Comparison of ENCODE assay signal across 10 cellular contexts in genomic region chr13:22927008-22927393, GRCh38.
A peak's percentile ranks its signal among the peaks of the same experiment; 100 is the strongest.
DNase-seq lines count a peak whose midpoint lies in the region; ATAC-seq, FAIRE-seq and TF ChIP-seq lines count a peak whose summit lies in the region.
"Had no signal": no experiment of that assay in that cellular context is flagged by ENCODE, and none has a peak within 500 bp of the region (broad histone marks: within the 10 kb centered on the region; RNA-seq: fewer than 3 reads in every experiment).

No MANE protein-coding gene starts in this region.

- no peaks in the 10 kb centered on the region for H3K36me3 Mint-ChIP-seq in astrocyte (ENCODE audit: low read depth, unreplicated experiment)
- H3K36me3 Mint-ChIP-seq in stimulated activated memory B cell treated with anti-CD40 and anti-IgM and Interleukin-4, amounts not matched to agents 10 μg/mL and 1 μg/mL and 100 μg/mL, for 72 hours: no peaks in the 10 kb centered on the region
- H3K36me3 Mint-ChIP-seq in activated naive CD8-positive, alpha-beta T cell treated with anti-CD3 and anti-CD28 coated beads for 36 hours: no peaks in the 10 kb centered on the region

- intact Hi-C loops in left colon (cut with DNase I, micrococcal nuclease): no loop called here

- H3K9ac ChIP-seq in astrocyte (ENCODE audit: low read length): no peak overlapping the region

- TF ChIP-seq CTCF in astrocyte (IDR thresholded peaks at IDR 0.05; ENCODE audit: insufficient read depth, low read depth, low read length): no peak

- H3K36me3 ChIP-seq in astrocyte (ENCODE audit: insufficient read depth, low read length): no peaks in the 10 kb centered on the region

- peaks cover 2% of the 10 kb centered on the region for H3K4me1 Mint-ChIP-seq in astrocyte (ENCODE audit: low read depth, unreplicated experiment)
- peaks cover 6% of the 10 kb centered on the region for H3K4me1 Mint-ChIP-seq in stimulated activated memory B cell treated with anti-CD40 and anti-IgM and Interleukin-4, amounts not matched to agents 10 μg/mL and 1 μg/mL and 100 μg/mL, for 72 hours
- peaks cover 4% of the 10 kb centered on the region for H3K4me1 Mint-ChIP-seq in activated naive CD8-positive, alpha-beta T cell treated with anti-CD3 and anti-CD28 coated beads for 36 hours

- H3K4me3 ChIP-seq in astrocyte (ENCODE audit: insufficient read depth, low read depth, low read length): no peak overlapping the region

- H2AFZ ChIP-seq in astrocyte (ENCODE audit: low read depth, low read length): peak overlapping the region; percentile 75

- H3K27me3 ChIP-seq in astrocyte (ENCODE audit: insufficient read depth, low read length): no peaks in the 10 kb centered on the region

- no peaks in the 10 kb centered on the region for H3K9me3 ChIP-seq in astrocyte (ENCODE audit: insufficient read depth, low read depth, low read length)

- H3K4me2 ChIP-seq in astrocyte (ENCODE audit: low read length): peak overlapping the region; percentile 80

- H3K4me3 Mint-ChIP-seq in astrocyte (ENCODE audit: unreplicated experiment): no peak overlapping the region
- no peak overlapping the region for H3K4me3 Mint-ChIP-seq in stimulated activated memory B cell treated with anti-CD40 and anti-IgM and Interleukin-4, amounts not matched to agents 10 μg/mL and 1 μg/mL and 100 μg/mL, for 72 hours
- no peak overlapping the region for H3K4me3 Mint-ChIP-seq in activated naive CD8-positive, alpha-beta T cell treated with anti-CD3 and anti-CD28 coated beads for 36 hours

- H3K27ac ChIP-seq in astrocyte (ENCODE audit: low read depth, low read length): no peak overlapping the region

- no peak overlapping the region for H3K27ac Mint-ChIP-seq in astrocyte (ENCODE audit: unreplicated experiment)
- H3K27ac Mint-ChIP-seq in stimulated activated memory B cell treated with anti-CD40 and anti-IgM and Interleukin-4, amounts not matched to agents 10 μg/mL and 1 μg/mL and 100 μg/mL, for 72 hours: no peak overlapping the region
- no peak overlapping the region for H3K27ac Mint-ChIP-seq in activated naive CD8-positive, alpha-beta T cell treated with anti-CD3 and anti-CD28 coated beads for 36 hours

- H3K4me1 ChIP-seq in astrocyte (ENCODE audit: insufficient read depth, low read length): no peaks in the 10 kb centered on the region

- H3K79me2 ChIP-seq in astrocyte (ENCODE audit: insufficient read depth, low read length): no peaks in the 10 kb centered on the region

- ATAC-seq in GM19023 (IDR thresholded peaks at IDR 0.05; ENCODE audit: unreplicated experiment) (peak; percentile 69), left colon (peak; percentile 5), HG03439 (IDR thresholded peaks at IDR 0.05; ENCODE audit: unreplicated experiment) (no peak)
- peak; percentile 18 for ATAC-seq in stimulated activated memory B cell treated with anti-CD40 and anti-IgM and Interleukin-4, amounts not matched to agents 10 μg/mL and 1 μg/mL and 100 μg/mL, for 72 hours

- DNase-seq in astrocyte (ENCODE audit: low read depth): no peak
- DNase-seq in left colon: no peak
- no peak for DNase-seq in hepatic stellate cell (ENCODE audit: low spot score)
- DNase-seq in activated naive CD8-positive, alpha-beta T cell treated with anti-CD3 and anti-CD28 coated beads for 36 hours: no peak
- DNase-seq in stimulated activated naive CD4-positive, alpha-beta T cell (lab: John Stamatoyannopoulos, UW): no peak
- DNase-seq: DND-41; stimulated activated naive CD8-positive, alpha-beta T cell treated with anti-CD3 and anti-CD28 coated beads, Interleukin-15, amount 100 ng/mL, for 72 hours had no signal

- H3K27me3 Mint-ChIP-seq in astrocyte (ENCODE audit: low read depth, unreplicated experiment): peaks cover 13% of the 10 kb centered on the region
- peaks cover 31% of the 10 kb centered on the region for H3K27me3 Mint-ChIP-seq in stimulated activated memory B cell treated with anti-CD40 and anti-IgM and Interleukin-4, amounts not matched to agents 10 μg/mL and 1 μg/mL and 100 μg/mL, for 72 hours
- peaks cover 50% of the 10 kb centered on the region for H3K27me3 Mint-ChIP-seq in activated naive CD8-positive, alpha-beta T cell treated with anti-CD3 and anti-CD28 coated beads for 36 hours

- H4K20me1 ChIP-seq in astrocyte (ENCODE audit: insufficient read depth, low read length): no peaks in the 10 kb centered on the region

- peaks cover 3% of the 10 kb centered on the region for H3K9me3 Mint-ChIP-seq in astrocyte (ENCODE audit: unreplicated experiment)
- H3K9me3 Mint-ChIP-seq in stimulated activated memory B cell treated with anti-CD40 and anti-IgM and Interleukin-4, amounts not matched to agents 10 μg/mL and 1 μg/mL and 100 μg/mL, for 72 hours: no peaks in the 10 kb centered on the region
- H3K9me3 Mint-ChIP-seq in activated naive CD8-positive, alpha-beta T cell treated with anti-CD3 and anti-CD28 coated beads for 36 hours: peaks cover 1% of the 10 kb centered on the region
- H3K9me3 Mint-ChIP-seq: stimulated activated naive CD8-positive, alpha-beta T cell treated with anti-CD3 and anti-CD28 coated beads, Interleukin-15, amount 100 ng/mL, for 72 hours had no signal

- FAIRE-seq in astrocyte (lab: Jason Lieb, UNC): no peak
